17 cellular contexts compared by ENCODE assay signal in genomic region chr5:2173067-2173466, GRCh38.
"Had no signal": no experiment of that assay in that cellular context is flagged by ENCODE, and none has a peak within 500 bp of the region (broad histone marks: within the 10 kb centered on the region; RNA-seq: fewer than 3 reads in every experiment).

No MANE protein-coding gene starts in this region.

- ATAC-seq: activated CD8-positive, alpha-beta T cell treated with anti-CD3 and anti-CD28 coated beads, Interleukin-2, amount 10 ng/mL, durations not matched to agents 7 days and 5 days; body of pancreas; stimulated activated effector memory CD8-positive, alpha-beta T cell treated with anti-CD3 and anti-CD28 coated beads, Interleukin-12 subunit alpha, Interleukin-12 subunit beta, amount 100 ng/mL, for 72 hours; WTC11 had no signal

- H3K36me3 ChIP-seq: esophagus muscularis mucosa, thyroid gland had no signal

- FAIRE-seq: urothelium cell line had no signal

- H3K4me1 ChIP-seq: body of pancreas, esophagus muscularis mucosa, thyroid gland had no signal

- H3K4me3 ChIP-seq: body of pancreas, coronary artery, esophagus muscularis mucosa, thyroid gland had no signal

- H3K27me3 ChIP-seq: body of pancreas, thyroid gland had no signal

- H3K9me3 ChIP-seq: body of pancreas, esophagus muscularis mucosa, thyroid gland had no signal

- DNase-seq: activated CD4-positive, alpha-beta T cell treated with anti-CD3 and anti-CD28 coated beads for 48 hours; activated CD8-positive, alpha-beta memory T cell treated with anti-CD3 and anti-CD28 coated beads, Interleukin-2, amount 50 U/mL, for 4 hours; activated CD8-positive, alpha-beta T cell treated with anti-CD3 and anti-CD28 coated beads, Interleukin-2, amount 10 ng/mL, durations not matched to agents 7 days and 5 days; activated gamma-delta T cell; activated T-cell treated with anti-CD3 and anti-CD28 coated beads, Interleukin-2, amount 50 U/mL, for 48 hours; amygdala; body of pancreas; glutamatergic neuron; kidney glomerular epithelial cell; mesendoderm; T-helper 2 cell; thyroid gland had no signal

- H3K27ac ChIP-seq: body of pancreas, coronary artery, esophagus muscularis mucosa, thyroid gland had no signal
